In the genomic region with DNA sequence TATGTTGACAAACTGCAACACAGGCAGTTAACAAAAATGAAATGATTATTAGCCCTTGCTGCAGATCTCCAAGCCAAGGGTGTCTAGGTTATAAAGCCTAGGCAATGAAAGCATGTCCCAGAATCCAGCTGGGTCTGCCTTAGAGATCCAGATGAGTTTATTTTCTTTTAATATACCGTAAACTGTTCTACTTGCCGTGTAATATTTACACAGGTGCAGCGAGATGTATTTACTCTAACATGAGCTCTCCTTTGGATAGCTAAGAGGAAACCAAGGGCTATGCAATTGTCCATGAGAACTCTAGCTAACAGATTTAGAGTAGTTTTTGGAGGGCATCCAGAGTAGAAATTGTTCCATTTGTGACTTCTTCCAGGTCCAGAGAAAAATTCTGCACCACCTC, we compare ENCODE assay signal across 4 cellular contexts. TPM values are rescaled to one million over a fixed set of nuclear protein-coding genes. Genes with fewer than 3 reads are reported as not detected.
"Had no signal": no experiment of that assay in that cellular context is flagged by ENCODE, and none has a peak within 500 bp of the region (broad histone marks: within the 10 kb centered on the region; RNA-seq: fewer than 3 reads in every experiment).

No MANE protein-coding gene starts in this region.

RNA-seq across cellular contexts. Expression of a gene that starts 28.1 kb away (rescaled TPM):
- total RNA-seq: LHCN-M2, M059J, MCF 10A, NCI-H460 had no signal

RNA-seq across cellular contexts. Expression of a gene that starts 33.9 kb away (rescaled TPM):
- total RNA-seq: LHCN-M2, M059J, MCF 10A, NCI-H460 had no signal

RNA-seq across cellular contexts. Expression of a gene that starts 59.5 kb away (rescaled TPM):
- total RNA-seq: LHCN-M2, M059J, MCF 10A, NCI-H460 had no signal
